9 cellular contexts compared by ENCODE assay signal in the genomic region with DNA sequence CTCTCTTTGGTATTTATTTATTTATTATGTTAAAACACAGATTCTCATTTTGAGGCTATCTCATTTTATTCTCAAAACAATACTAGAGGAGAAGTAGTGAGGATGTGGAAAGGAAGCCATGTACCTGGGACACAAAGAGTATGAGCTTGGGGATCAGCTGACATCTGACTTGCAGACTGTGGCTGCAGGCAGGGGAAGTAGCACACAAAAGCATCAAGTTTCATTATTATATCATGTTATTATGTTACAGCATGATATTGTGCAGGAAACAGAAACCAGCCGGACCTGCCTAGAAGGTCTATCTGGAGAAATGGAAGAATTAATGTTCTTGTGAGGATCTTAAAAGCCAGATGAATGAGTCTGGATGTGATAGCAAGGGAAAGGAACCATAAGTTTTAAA.
DNase-seq lines count a peak whose midpoint lies in the region; ATAC-seq, FAIRE-seq and TF ChIP-seq lines count a peak whose summit lies in the region.
"Had no signal": no experiment of that assay in that cellular context is flagged by ENCODE, and none has a peak within 500 bp of the region (broad histone marks: within the 10 kb centered on the region; RNA-seq: fewer than 3 reads in every experiment).

No MANE protein-coding gene starts in this region.

- POLR2A ChIA-PET in activated CD8-positive, alpha-beta T cell treated with anti-CD3 and anti-CD28 coated beads, Interleukin-2, amount 10 ng/mL, durations not matched to agents 7 days and 5 days (lab: Charles Lee): no interaction called here

- CTCF ChIA-PET in activated CD8-positive, alpha-beta T cell treated with anti-CD3 and anti-CD28 coated beads, Interleukin-2, amount 10 ng/mL, durations not matched to agents 7 days and 5 days (lab: Charles Lee): no interaction called here

- ATAC-seq in GM19452 (IDR thresholded peaks at IDR 0.05; ENCODE audit: unreplicated experiment) (peak; percentile 92), HG03066 (IDR thresholded peaks at IDR 0.05; ENCODE audit: low read depth, unreplicated experiment) (peak; percentile 72), left cardiac atrium (no peak)
- no peak for ATAC-seq in activated CD8-positive, alpha-beta T cell treated with anti-CD3 and anti-CD28 coated beads, Interleukin-2, amount 10 ng/mL, durations not matched to agents 7 days and 5 days

- no peaks in the 10 kb centered on the region for H3K9me3 Mint-ChIP-seq in activated CD8-positive, alpha-beta T cell treated with anti-CD3 and anti-CD28 coated beads, Interleukin-2, amount 10 ng/mL, durations not matched to agents 7 days and 5 days (ENCODE audit: insufficient read depth)

- no peaks in the 10 kb centered on the region for H3K27me3 Mint-ChIP-seq in activated CD8-positive, alpha-beta T cell treated with anti-CD3 and anti-CD28 coated beads, Interleukin-2, amount 10 ng/mL, durations not matched to agents 7 days and 5 days (ENCODE audit: low read depth)

- no peak overlapping the region for H3K4me3 Mint-ChIP-seq in activated CD8-positive, alpha-beta T cell treated with anti-CD3 and anti-CD28 coated beads, Interleukin-2, amount 10 ng/mL, durations not matched to agents 7 days and 5 days

- peaks cover 9% of the 10 kb centered on the region for H3K36me3 Mint-ChIP-seq in activated CD8-positive, alpha-beta T cell treated with anti-CD3 and anti-CD28 coated beads, Interleukin-2, amount 10 ng/mL, durations not matched to agents 7 days and 5 days (ENCODE audit: low read depth)

- DNase-seq in GM12891 (ENCODE audit: insufficient read length, low spot score): no peak
- peak; percentile 69 for DNase-seq in NCI-H69 (lab: John Stamatoyannopoulos, UW)
- DNase-seq in NK-92 (lab: John Stamatoyannopoulos, UW; ENCODE audit: unreplicated experiment): no peak
- DNase-seq in DMS79 treated with DMSO at 0.1 percent for 48 hours (lab: John Stamatoyannopoulos, UW): no peak
- no peak for DNase-seq in activated CD8-positive, alpha-beta T cell treated with anti-CD3 and anti-CD28 coated beads, Interleukin-2, amount 10 ng/mL, durations not matched to agents 7 days and 5 days
- no peak for DNase-seq in left cardiac atrium
- DNase-seq: BE2C had no signal

- intact Hi-C loops in left cardiac atrium (cut with DNase I): no loop called here

- FAIRE-seq in GM12891 (lab: Jason Lieb, UNC): no peak

- no peak overlapping the region for H3K27ac Mint-ChIP-seq in activated CD8-positive, alpha-beta T cell treated with anti-CD3 and anti-CD28 coated beads, Interleukin-2, amount 10 ng/mL, durations not matched to agents 7 days and 5 days

- TF ChIP-seq POLR2A in GM12891 (IDR thresholded peaks at IDR 0.05; ENCODE audit: low read depth, low read length): no peak

- peaks cover 3% of the 10 kb centered on the region for H3K4me1 Mint-ChIP-seq in activated CD8-positive, alpha-beta T cell treated with anti-CD3 and anti-CD28 coated beads, Interleukin-2, amount 10 ng/mL, durations not matched to agents 7 days and 5 days (ENCODE audit: low read depth)

TF ChIP-seq in GM12891, 5 proteins besides CTCF, POLR2A, EP300 and RAD21:
- TF ChIP-seq TAF1 (IDR thresholded peaks at IDR 0.05; ENCODE audit: low read depth, low read length) (no peak), POU2F2 (IDR thresholded peaks at IDR 0.05; ENCODE audit: low read depth, low read length) (no peak), SPI1 (IDR thresholded peaks at IDR 0.05; ENCODE audit: low read depth, low read length) (peak; percentile 27; the same call in 1 of the 2 replicates), PAX5 (IDR thresholded peaks at IDR 0.05; ENCODE audit: insufficient read depth, low read length, severe bottlenecking) (no peak)
TF ChIP-seq in GM12891: peak in this region for 1.

Comparison
In these comparisons a context has a peak if more than half of its experiments do, and no peak if none do; other contexts are left out.
1. ATAC-seq: peak in GM19452 (single experiment) and HG03066 (single experiment); none in activated CD8-positive, alpha-beta T cell treated with anti-CD3 and anti-CD28 coated beads, Interleukin-2, amount 10 ng/mL, durations not matched to agents 7 days and 5 days (single experiment) and left cardiac atrium (0 of 2).